ENCODE assay signal across 8 cellular contexts in the genomic region with DNA sequence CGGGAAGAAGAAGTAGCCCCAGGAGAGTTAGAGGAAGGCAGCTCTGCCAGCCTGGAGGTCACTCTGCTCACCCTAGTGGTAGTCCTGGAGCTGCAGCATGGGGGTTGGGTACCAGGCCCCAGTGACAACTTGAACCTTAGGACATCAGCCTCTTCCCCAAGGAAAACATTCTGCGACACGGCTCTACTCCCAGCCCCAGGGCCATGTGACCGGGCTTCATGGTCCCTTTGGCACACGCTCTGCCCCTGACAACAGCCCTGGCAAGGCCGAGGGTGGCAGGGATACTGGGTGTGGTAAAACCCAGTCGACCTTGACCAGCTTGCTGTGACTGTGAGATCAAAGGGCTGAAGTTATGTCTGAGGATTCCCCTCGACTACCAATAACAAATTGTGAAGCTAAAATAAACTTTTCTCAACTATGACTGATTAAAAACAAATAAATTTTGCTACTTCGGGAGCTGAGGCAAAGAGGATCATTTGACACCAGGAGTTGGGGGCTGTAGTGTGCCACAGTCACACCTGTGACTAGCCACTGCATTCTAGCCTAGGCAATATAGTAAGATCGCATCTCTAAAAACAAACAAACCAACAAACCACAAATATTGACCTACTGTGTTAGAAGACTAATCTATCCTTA. TPM values are rescaled to one million over a fixed set of nuclear protein-coding genes. Genes with fewer than 3 reads are reported as not detected.
DNase-seq lines count a peak whose midpoint lies in the region; ATAC-seq and TF ChIP-seq lines count a peak whose summit lies in the region.

No MANE protein-coding gene starts in this region.

- no peak overlapping the region for H2BK5ac ChIP-seq in mesenchymal stem cell (ENCODE audit: low read depth, low read length, poor library complexity, severe bottlenecking)

- H4K91ac ChIP-seq in mesenchymal stem cell (ENCODE audit: low read length), result peak overlapping the region; percentile 59

- H2BK15ac ChIP-seq in mesenchymal stem cell (ENCODE audit: low read depth, poor library complexity, severe bottlenecking), result no peak overlapping the region

- no peaks in the 10 kb centered on the region for H3K27me3 ChIP-seq in mesenchymal stem cell (ENCODE audit: control insufficient read depth in 1 of 2, insufficient read depth in 1 of 2, low read length in 2 of 2)
- H3K27me3 ChIP-seq in CD4-positive, alpha-beta memory T cell (ENCODE audit: insufficient read depth, low read length), result no peaks in the 10 kb centered on the region

- H2BK120ac ChIP-seq in mesenchymal stem cell (ENCODE audit: low read depth, low read length), result no peak overlapping the region

- no peak overlapping the region for H3K18ac ChIP-seq in mesenchymal stem cell (ENCODE audit: low read depth in 1 of 2, low read length in 2 of 2)

- WGBS in mesenchymal stem cell, result 85% methylated on average over 7 of the region's 10 CpGs

- no peak overlapping the region for H3K14ac ChIP-seq in mesenchymal stem cell (ENCODE audit: low read length in 2 of 2)

- no peaks in the 10 kb centered on the region for H3K79me1 ChIP-seq in mesenchymal stem cell (replicated peaks; ENCODE audit: low read length, poor library complexity, severe bottlenecking)

- intact Hi-C loops in activated T-helper 1 cell treated with anti-CD3 and anti-CD28 coated beads, Interleukin-12 subunit alpha, Interleukin-12 subunit beta, Interleukin-2, Interleukin-4 antibody, amounts not matched to agents 30 ng/mL and 10 ng/mL and 1 ng/mL, durations not matched to agents 14 hours and 24 hours and 36 hours (cut with micrococcal nuclease), result no loop called here
- intact Hi-C loops in CD4-positive, alpha-beta memory T cell (cut with micrococcal nuclease), result no loop called here

- no peak overlapping the region for H2AK5ac ChIP-seq in mesenchymal stem cell (ENCODE audit: low read length, severe bottlenecking)

- no peaks in the 10 kb centered on the region for H3K4me1 Mint-ChIP-seq in activated T-helper 1 cell treated with anti-CD3 and anti-CD28 coated beads, Interleukin-12 subunit alpha, Interleukin-12 subunit beta, Interleukin-2, Interleukin-4 antibody, amounts not matched to agents 30 ng/mL and 10 ng/mL and 1 ng/mL, durations not matched to agents 14 hours and 24 hours and 36 hours (ENCODE audit: low read depth)
- no peaks in the 10 kb centered on the region for H3K4me1 Mint-ChIP-seq in CD4-positive, alpha-beta memory T cell

- H3K4me2 ChIP-seq in mesenchymal stem cell (ENCODE audit: low read length, poor library complexity, severe bottlenecking), result no peak overlapping the region

- H3K23ac ChIP-seq in mesenchymal stem cell (ENCODE audit: low read length in 2 of 2), result no peak overlapping the region

- H3K9me3 Mint-ChIP-seq in activated T-helper 1 cell treated with anti-CD3 and anti-CD28 coated beads, Interleukin-12 subunit alpha, Interleukin-12 subunit beta, Interleukin-2, Interleukin-4 antibody, amounts not matched to agents 30 ng/mL and 10 ng/mL and 1 ng/mL, durations not matched to agents 14 hours and 24 hours and 36 hours, result no peaks in the 10 kb centered on the region
- peaks cover 0 to 1% (median 0%) of the 10 kb centered on the region in 8 donors for H3K9me3 Mint-ChIP-seq in CD4-positive, alpha-beta memory T cell

- H3K27me3 Mint-ChIP-seq in activated T-helper 1 cell treated with anti-CD3 and anti-CD28 coated beads, Interleukin-12 subunit alpha, Interleukin-12 subunit beta, Interleukin-2, Interleukin-4 antibody, amounts not matched to agents 30 ng/mL and 10 ng/mL and 1 ng/mL, durations not matched to agents 14 hours and 24 hours and 36 hours (ENCODE audit: insufficient read depth), result peaks cover 3% of the 10 kb centered on the region
- peaks cover 3 to 9% of the 10 kb centered on the region in 2 donors for H3K27me3 Mint-ChIP-seq in CD4-positive, alpha-beta memory T cell

- peaks cover 3% of the 10 kb centered on the region for H3K4me1 ChIP-seq in mesenchymal stem cell (ENCODE audit: control insufficient read depth, insufficient read depth, low read depth, low read length)
- H3K4me1 ChIP-seq in CD4-positive, alpha-beta memory T cell (ENCODE audit: insufficient read depth, low read length), result no peaks in the 10 kb centered on the region

- H3K4ac ChIP-seq in mesenchymal stem cell (ENCODE audit: low read depth in 1 of 2, low read length in 2 of 2), result no peak overlapping the region

- CTCF ChIA-PET in CD4-positive, alpha-beta memory T cell (lab: Charles Lee; ENCODE audit: partially characterized antibody), result no interaction called here

- H3K27ac ChIP-seq in mesenchymal stem cell (ENCODE audit: low read length, poor library complexity, severe bottlenecking), result no peak overlapping the region
- H3K27ac ChIP-seq in CD4-positive, alpha-beta memory T cell (ENCODE audit: low read depth, low read length), result no peak overlapping the region

- no peaks in the 10 kb centered on the region for H3K36me3 Mint-ChIP-seq in activated T-helper 1 cell treated with anti-CD3 and anti-CD28 coated beads, Interleukin-12 subunit alpha, Interleukin-12 subunit beta, Interleukin-2, Interleukin-4 antibody, amounts not matched to agents 30 ng/mL and 10 ng/mL and 1 ng/mL, durations not matched to agents 14 hours and 24 hours and 36 hours (ENCODE audit: low read depth)
- H3K36me3 Mint-ChIP-seq in CD4-positive, alpha-beta memory T cell, result no peaks in the 10 kb centered on the region

- no peak overlapping the region for H2BK12ac ChIP-seq in mesenchymal stem cell (ENCODE audit: low read length in 2 of 2)

- DNase-seq in mesenchymal stem cell (no peak), NCI-H2107 treated with DMSO at 0.1 percent for 48 hours (lab: John Stamatoyannopoulos, UW; ENCODE audit: unreplicated experiment) (no peak)
- no peak for DNase-seq in activated T-helper 1 cell treated with anti-CD3 and anti-CD28 coated beads, Interleukin-12 subunit alpha, Interleukin-12 subunit beta, Interleukin-2, Interleukin-4 antibody, amounts not matched to agents 30 ng/mL and 10 ng/mL and 1 ng/mL, durations not matched to agents 14 hours and 24 hours and 36 hours (ENCODE audit: low spot score)
- no peak for DNase-seq in stimulated activated naive CD4-positive, alpha-beta T cell (lab: John Stamatoyannopoulos, UW)
- no peak for DNase-seq in CD4-positive, alpha-beta memory T cell

- H3K4me3 Mint-ChIP-seq in activated T-helper 1 cell treated with anti-CD3 and anti-CD28 coated beads, Interleukin-12 subunit alpha, Interleukin-12 subunit beta, Interleukin-2, Interleukin-4 antibody, amounts not matched to agents 30 ng/mL and 10 ng/mL and 1 ng/mL, durations not matched to agents 14 hours and 24 hours and 36 hours, result no peak overlapping the region
- no peak overlapping the region for H3K4me3 Mint-ChIP-seq in CD4-positive, alpha-beta memory T cell

- H3K27ac Mint-ChIP-seq in activated T-helper 1 cell treated with anti-CD3 and anti-CD28 coated beads, Interleukin-12 subunit alpha, Interleukin-12 subunit beta, Interleukin-2, Interleukin-4 antibody, amounts not matched to agents 30 ng/mL and 10 ng/mL and 1 ng/mL, durations not matched to agents 14 hours and 24 hours and 36 hours, result no peak overlapping the region
- H3K27ac Mint-ChIP-seq in CD4-positive, alpha-beta memory T cell, result peak overlapping the region in 1 of 7 donors; percentile 48

- H3K4me3 ChIP-seq in mesenchymal stem cell (ENCODE audit: insufficient read depth in 1 of 2, low read depth in 1 of 2, low read length in 2 of 2), result no peak overlapping the region
- H3K4me3 ChIP-seq in CD4-positive, alpha-beta memory T cell (ENCODE audit: low read length in 2 of 2), result no peak overlapping the region

- ATAC-seq in GM18502 (IDR thresholded peaks at IDR 0.05; ENCODE audit: poor library complexity, unreplicated experiment) (peak; percentile 78), HG02623 (IDR thresholded peaks at IDR 0.05; ENCODE audit: unreplicated experiment) (peak; percentile 44), SK-N-SH treated with all-trans-retinoic acid at 6 μM for 48 hours (peak; percentile 48; the same call in 2 of the 3 replicates)

- no peak overlapping the region for H3K9ac ChIP-seq in mesenchymal stem cell (ENCODE audit: low read length)

- no peak overlapping the region for H4K8ac ChIP-seq in mesenchymal stem cell (ENCODE audit: low read length)

- POLR2A ChIA-PET in CD4-positive, alpha-beta memory T cell (lab: Charles Lee; ENCODE audit: partially characterized antibody), result no interaction called here

- H3K9me3 ChIP-seq in mesenchymal stem cell (ENCODE audit: control insufficient read depth, low read length), result no peaks in the 10 kb centered on the region
- H3K9me3 ChIP-seq in CD4-positive, alpha-beta memory T cell (ENCODE audit: control insufficient read depth in 1 of 2, low read length in 2 of 2), result no peaks in the 10 kb centered on the region

- H3K36me3 ChIP-seq in mesenchymal stem cell (ENCODE audit: control insufficient read depth in 1 of 2, insufficient read depth in 2 of 2, low read depth in 1 of 2, low read length in 2 of 2), result no peaks in the 10 kb centered on the region
- no peaks in the 10 kb centered on the region for H3K36me3 ChIP-seq in CD4-positive, alpha-beta memory T cell (ENCODE audit: insufficient read depth, low read length)

- H2AFZ ChIP-seq in mesenchymal stem cell (ENCODE audit: low read depth, low read length), result no peak overlapping the region

TF ChIP-seq in SK-N-SH treated with all-trans-retinoic acid at 6 μM for 48 hours, 23 proteins besides CTCF, POLR2A, EP300 and RAD21 (continues in another document):
- TF ChIP-seq, protein P1, sequence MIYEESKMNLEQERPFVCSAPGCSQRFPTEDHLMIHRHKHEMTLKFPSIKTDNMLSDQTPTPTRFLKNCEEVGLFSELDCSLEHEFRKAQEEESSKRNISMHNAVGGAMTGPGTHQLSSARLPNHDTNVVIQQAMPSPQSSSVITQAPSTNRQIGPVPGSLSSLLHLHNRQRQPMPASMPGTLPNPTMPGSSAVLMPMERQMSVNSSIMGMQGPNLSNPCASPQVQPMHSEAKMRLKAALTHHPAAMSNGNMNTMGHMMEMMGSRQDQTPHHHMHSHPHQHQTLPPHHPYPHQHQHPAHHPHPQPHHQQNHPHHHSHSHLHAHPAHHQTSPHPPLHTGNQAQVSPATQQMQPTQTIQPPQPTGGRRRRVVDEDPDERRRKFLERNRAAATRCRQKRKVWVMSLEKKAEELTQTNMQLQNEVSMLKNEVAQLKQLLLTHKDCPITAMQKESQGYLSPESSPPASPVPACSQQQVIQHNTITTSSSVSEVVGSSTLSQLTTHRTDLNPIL (CRISPR knock-in tag; IDR thresholded peaks at IDR 0.05; ENCODE audit: low read depth), result no peak
- TF ChIP-seq ZFP3 (CRISPR knock-in tag; IDR thresholded peaks at IDR 0.05), result no peak
- TF ChIP-seq TCF4 (CRISPR knock-in tag; IDR thresholded peaks at IDR 0.05; ENCODE audit: borderline replicate concordance), result no peak
- no peak for TF ChIP-seq SNAI2 (CRISPR knock-in tag; IDR thresholded peaks at IDR 0.05)
- no peak for TF ChIP-seq ZNF70 (CRISPR knock-in tag; IDR thresholded peaks at IDR 0.05)
- TF ChIP-seq GLIS3 (CRISPR knock-in tag; IDR thresholded peaks at IDR 0.05), result no peak
- TF ChIP-seq ZNF8 (CRISPR knock-in tag; IDR thresholded peaks at IDR 0.05), result no peak

RNA-seq across cellular contexts. Expression of a gene that starts 24.4 kb away (rescaled TPM):
- 32.3 TPM for polyA plus RNA-seq in mesenchymal stem cell (2013, experiment 1 of 2)
- 31.6 TPM for polyA plus RNA-seq in mesenchymal stem cell (2013, experiment 2 of 2)
- 73.6 and 79.1 TPM in 2 replicates for total RNA-seq in activated T-helper 1 cell treated with anti-CD3 and anti-CD28 coated beads, Interleukin-12 subunit alpha, Interleukin-12 subunit beta, Interleukin-2, Interleukin-4 antibody, amounts not matched to agents 30 ng/mL and 10 ng/mL and 1 ng/mL, durations not matched to agents 14 hours and 24 hours and 36 hours
- total RNA-seq in CD4-positive, alpha-beta memory T cell, result 100 to 1,000 TPM; 118 to 131 TPM
- 10 to 100 TPM in 1 of 2 donors, 1 to 10 TPM in 1; 5.4 to 26.5 TPM for polyA plus RNA-seq in CD4-positive, alpha-beta memory T cell
